9 cellular contexts compared by ENCODE assay signal in genomic region chr14:61460853-61461611, GRCh38.
DNase-seq lines count a peak whose midpoint lies in the region; ATAC-seq and TF ChIP-seq lines count a peak whose summit lies in the region.
"Had no signal": no experiment of that assay in that cellular context is flagged by ENCODE, and none has a peak within 500 bp of the region (broad histone marks: within the 10 kb centered on the region; RNA-seq: fewer than 3 reads in every experiment).

No MANE protein-coding gene starts in this region.

- no peak overlapping the region for H3K4me2 ChIP-seq in DND-41 (ENCODE audit: insufficient read depth, low read length)

- peaks cover 21% of the 10 kb centered on the region for H3K4me1 ChIP-seq in DND-41 (ENCODE audit: insufficient read depth, low read length)

- H3K27me3 ChIP-seq in DND-41 (ENCODE audit: insufficient read depth, low read length, poor library complexity): no peaks in the 10 kb centered on the region
- H3K27me3 ChIP-seq: adrenal gland had no signal

- no peak overlapping the region for H2AFZ ChIP-seq in DND-41 (ENCODE audit: low read depth, low read length)

- no peak overlapping the region; the same call in 1 of the 2 replicates for H3K9ac ChIP-seq in DND-41 (ENCODE audit: low read depth, low read length)

- no peaks in the 10 kb centered on the region for H3K9me3 ChIP-seq in DND-41 (ENCODE audit: insufficient read depth, low read length, severe bottlenecking)
- H3K9me3 ChIP-seq: adrenal gland had no signal

- H3K4me3 ChIP-seq in DND-41 (ENCODE audit: low read depth in 1 of 2, low read length in 2 of 2): no peak overlapping the region
- H3K4me3 ChIP-seq: adrenal gland had no signal

- peaks cover 61% of the 10 kb centered on the region for H3K79me2 ChIP-seq in DND-41 (ENCODE audit: insufficient read depth, low read length)

- ATAC-seq in DND-41 (ENCODE audit: insufficient read depth, low read depth) (peak; percentile 66), HG03521 (IDR thresholded peaks at IDR 0.05; ENCODE audit: unreplicated experiment) (no peak)

- TF ChIP-seq CTCF in DND-41 (IDR thresholded peaks at IDR 0.05; ENCODE audit: borderline replicate concordance, extremely low read depth, low read length, poor library complexity, severe bottlenecking): no peak

- H4K20me1 ChIP-seq in DND-41 (ENCODE audit: insufficient read depth, low read length): 0 out of 2 replicates have a peak, but pooled peaks cover 4% of the 10 kb centered on the region

- peaks cover 87% of the 10 kb centered on the region for H3K36me3 ChIP-seq in DND-41 (ENCODE audit: insufficient read depth, low read length)

- peak overlapping the region; percentile 66 for H3K27ac ChIP-seq in DND-41 (ENCODE audit: low read length)

- DNase-seq in DND-41 (peak; percentile 70), NCI-H2107 treated with DMSO at 0.1 percent for 48 hours (lab: John Stamatoyannopoulos, UW; ENCODE audit: unreplicated experiment) (peak; percentile 73), lung microvascular endothelial cell (ENCODE audit: low read depth in 2 of 2) (peak; percentile 44 to 48), ecto neural progenitor cell (ENCODE audit: low spot score) (no peak), hippocampal formation (lab: John Stamatoyannopoulos, UW) (no peak), NCI-H226 (no peak)
- peak; percentile 69 for DNase-seq in activated CD8-positive, alpha-beta memory T cell treated with anti-CD3 and anti-CD28 coated beads, Interleukin-2, amount 50 U/mL, for 48 hours

Comparison
In these comparisons a context has a peak if more than half of its experiments do, and no peak if none do; other contexts are left out.
1. DNase-seq: peak in DND-41 (single experiment), NCI-H2107 treated with DMSO at 0.1 percent for 48 hours (single experiment), activated CD8-positive, alpha-beta memory T cell treated with anti-CD3 and anti-CD28 coated beads, Interleukin-2, amount 50 U/mL, for 48 hours (single experiment) and lung microvascular endothelial cell (2 of 2); none in ecto neural progenitor cell (single experiment), hippocampal formation (0 of 2) and NCI-H226 (single experiment).